10 cellular contexts compared by ENCODE assay signal in genomic region chr9:68653141-68653595, GRCh38. TPM values are rescaled to one million over a fixed set of nuclear protein-coding genes. Genes with fewer than 3 reads are reported as not detected.
DNase-seq lines count a peak whose midpoint lies in the region; ATAC-seq and TF ChIP-seq lines count a peak whose summit lies in the region.
"Had no signal": no experiment of that assay in that cellular context is flagged by ENCODE, and none has a peak within 500 bp of the region (broad histone marks: within the 10 kb centered on the region; RNA-seq: fewer than 3 reads in every experiment).

No MANE protein-coding gene starts in this region.

- no peak for TF ChIP-seq CTCF in natural killer cell (IDR thresholded peaks at IDR 0.05)

- H3K36me3 Mint-ChIP-seq in natural killer cell treated with Interleukin-12 subunit alpha and Interleukin-12 subunit beta and Interleukin-15 and Interleukin-18, amount 100 ng/mL, for 72 hours = no peaks in the 10 kb centered on the region
- H3K36me3 Mint-ChIP-seq in natural killer cell = no peaks in the 10 kb centered on the region
- H3K36me3 Mint-ChIP-seq in stimulated activated naive CD8-positive, alpha-beta T cell treated with anti-CD3 and anti-CD28 coated beads, Interleukin-15, Interleukin-2, amounts not matched to agents 100 ng/mL and 50 ng/mL, for 24 hours (ENCODE audit: low read depth) = peaks cover 3% of the 10 kb centered on the region

- intact Hi-C loops in natural killer cell (cut with micrococcal nuclease) = no loop called here

- H3K4me3 Mint-ChIP-seq in natural killer cell treated with Interleukin-12 subunit alpha and Interleukin-12 subunit beta and Interleukin-15 and Interleukin-18, amount 100 ng/mL, for 72 hours = no peak overlapping the region
- H3K4me3 Mint-ChIP-seq in natural killer cell = no peak overlapping the region
- peak overlapping the region; percentile 11 for H3K4me3 Mint-ChIP-seq in stimulated activated naive CD8-positive, alpha-beta T cell treated with anti-CD3 and anti-CD28 coated beads, Interleukin-15, Interleukin-2, amounts not matched to agents 100 ng/mL and 50 ng/mL, for 24 hours
- H3K4me3 Mint-ChIP-seq: H9 had no signal

- no peak overlapping the region for H3K27ac Mint-ChIP-seq in natural killer cell treated with Interleukin-12 subunit alpha and Interleukin-12 subunit beta and Interleukin-15 and Interleukin-18, amount 100 ng/mL, for 72 hours
- H3K27ac Mint-ChIP-seq in natural killer cell = no peak overlapping the region
- peak overlapping the region; percentile 84 for H3K27ac Mint-ChIP-seq in stimulated activated naive CD8-positive, alpha-beta T cell treated with anti-CD3 and anti-CD28 coated beads, Interleukin-15, Interleukin-2, amounts not matched to agents 100 ng/mL and 50 ng/mL, for 24 hours
- H3K27ac Mint-ChIP-seq: H9 had no signal

- peak; percentile 20 to 62 for ATAC-seq in natural killer cell treated with Interleukin-12 subunit alpha and Interleukin-12 subunit beta and Interleukin-15 and Interleukin-18, amount 100 ng/mL, for 72 hours
- no peak for ATAC-seq in natural killer cell
- peak; percentile 77 for ATAC-seq in HG02571 (IDR thresholded peaks at IDR 0.05; ENCODE audit: unreplicated experiment)
- peak; percentile 73 for ATAC-seq in HG03558 (IDR thresholded peaks at IDR 0.05; ENCODE audit: extremely low read depth, unreplicated experiment)

- H3K4me1 Mint-ChIP-seq in natural killer cell treated with Interleukin-12 subunit alpha and Interleukin-12 subunit beta and Interleukin-15 and Interleukin-18, amount 100 ng/mL, for 72 hours (ENCODE audit: low read depth in 2 of 2) = no peaks in the 10 kb centered on the region
- no peaks in the 10 kb centered on the region for H3K4me1 Mint-ChIP-seq in natural killer cell
- peaks cover 52% of the 10 kb centered on the region for H3K4me1 Mint-ChIP-seq in stimulated activated naive CD8-positive, alpha-beta T cell treated with anti-CD3 and anti-CD28 coated beads, Interleukin-15, Interleukin-2, amounts not matched to agents 100 ng/mL and 50 ng/mL, for 24 hours (ENCODE audit: low read depth)
- H3K4me1 Mint-ChIP-seq: H9 had no signal

- DNase-seq in natural killer cell treated with Interleukin-12 subunit alpha and Interleukin-12 subunit beta and Interleukin-15 and Interleukin-18, amount 100 ng/mL, for 72 hours (ENCODE audit: low spot score) = no peak
- DNase-seq in natural killer cell (no peak), NCI-H2227 (lab: John Stamatoyannopoulos, UW; ENCODE audit: unreplicated experiment) (no peak), NCI-H2107 (lab: John Stamatoyannopoulos, UW) (no peak), NOMO-1 treated with DMSO at 0.1 percent for 48 hours (lab: John Stamatoyannopoulos, UW; ENCODE audit: unreplicated experiment) (no peak)
- DNase-seq: foreskin melanocyte, H9 had no signal

- H3K9me3 Mint-ChIP-seq in natural killer cell treated with Interleukin-12 subunit alpha and Interleukin-12 subunit beta and Interleukin-15 and Interleukin-18, amount 100 ng/mL, for 72 hours = no peaks in the 10 kb centered on the region
- H3K9me3 Mint-ChIP-seq in natural killer cell = no peaks in the 10 kb centered on the region
- H3K9me3 Mint-ChIP-seq in stimulated activated naive CD8-positive, alpha-beta T cell treated with anti-CD3 and anti-CD28 coated beads, Interleukin-15, Interleukin-2, amounts not matched to agents 100 ng/mL and 50 ng/mL, for 24 hours = peaks cover 7% of the 10 kb centered on the region
- H3K9me3 Mint-ChIP-seq: H9 had no signal

- peaks cover 19 to 58% of the 10 kb centered on the region in 2 donors for H3K27me3 Mint-ChIP-seq in natural killer cell treated with Interleukin-12 subunit alpha and Interleukin-12 subunit beta and Interleukin-15 and Interleukin-18, amount 100 ng/mL, for 72 hours
- peaks cover 14 to 57% of the 10 kb centered on the region in 2 donors for H3K27me3 Mint-ChIP-seq in natural killer cell (ENCODE audit: low read depth in 2 of 2)
- H3K27me3 Mint-ChIP-seq in stimulated activated naive CD8-positive, alpha-beta T cell treated with anti-CD3 and anti-CD28 coated beads, Interleukin-15, Interleukin-2, amounts not matched to agents 100 ng/mL and 50 ng/mL, for 24 hours = peaks cover 29% of the 10 kb centered on the region

RNA-seq across cellular contexts. Expression of gene PIP5K1B, which starts 51.9 kb away (rescaled TPM):
- under 1 TPM; 0.24 to 0.73 TPM for total RNA-seq in natural killer cell treated with Interleukin-12 subunit alpha and Interleukin-12 subunit beta and Interleukin-15 and Interleukin-18, amount 100 ng/mL, for 72 hours
- 1 to 10 TPM in 2 of 3 donors, under 1 TPM in 1; 0.73 to 3.4 (median 1.3) TPM for total RNA-seq in natural killer cell

Comparison
In these comparisons a context has a peak if more than half of its experiments do, and no peak if none do; other contexts are left out.
1. ATAC-seq: peak in natural killer cell treated with Interleukin-12 subunit alpha and Interleukin-12 subunit beta and Interleukin-15 and Interleukin-18, amount 100 ng/mL, for 72 hours (2 of 2), HG02571 (single experiment) and HG03558 (single experiment); none in natural killer cell (0 of 3).